In the genomic region with DNA sequence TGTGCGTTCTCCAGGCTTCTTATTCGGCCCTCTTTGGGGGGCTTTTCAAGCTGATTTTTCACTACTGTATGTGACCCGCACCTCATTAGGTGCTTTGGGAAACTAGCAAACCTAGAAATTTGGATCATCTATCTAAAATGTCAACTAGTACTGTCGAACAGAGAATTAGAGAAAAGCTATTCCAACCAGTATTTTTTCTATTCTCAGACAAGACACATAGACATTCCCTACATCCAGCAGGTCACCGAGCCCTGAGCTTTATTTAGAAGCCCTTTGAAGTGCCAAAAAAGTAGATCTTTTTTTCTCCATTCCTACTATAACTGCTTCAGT, we compare ENCODE assay signal across 7 cellular contexts. TPM values are rescaled to one million over a fixed set of nuclear protein-coding genes. Genes with fewer than 3 reads are reported as not detected.
A peak's percentile ranks its signal among the peaks of the same experiment; 100 is the strongest.
DNase-seq lines count a peak whose midpoint lies in the region; ATAC-seq and TF ChIP-seq lines count a peak whose summit lies in the region.

No MANE protein-coding gene starts in this region.

- no peak for ATAC-seq in stimulated activated effector memory CD8-positive, alpha-beta T cell treated with anti-CD3 and anti-CD28 coated beads, Interleukin-12 subunit alpha, Interleukin-12 subunit beta, amount 100 ng/mL, for 72 hours
- ATAC-seq in GM21576 (IDR thresholded peaks at IDR 0.05; ENCODE audit: unreplicated experiment): no peak

- H3K9ac ChIP-seq in iPS-15b (ENCODE audit: low read depth, low read length): no peak overlapping the region

- H3K4me3 Mint-ChIP-seq in activated CD4-positive, alpha-beta memory T cell treated with anti-CD3 and anti-CD28 coated beads for 36 hours: peak overlapping the region; percentile 98
- H3K4me3 Mint-ChIP-seq in stimulated activated effector memory CD8-positive, alpha-beta T cell treated with anti-CD3 and anti-CD28 coated beads, Interleukin-12 subunit alpha, Interleukin-12 subunit beta, amount 100 ng/mL, for 72 hours: peak overlapping the region; percentile 92

- no peaks in the 10 kb centered on the region for H3K9me3 ChIP-seq in iPS-15b (ENCODE audit: control insufficient read depth, insufficient read depth, low read length)

- CTCF ChIA-PET in activated CD4-positive, alpha-beta memory T cell treated with anti-CD3 and anti-CD28 coated beads for 36 hours (lab: Charles Lee): interaction anchor here (0.7 to 2.1 kb wide), 7 partner anchors 15 to 364 kb away, joined by 3 to 11 read pairs (median 3); partner anchors contain the start of genes LAMTOR2 and UBQLN4

- H3K27me3 Mint-ChIP-seq in activated CD4-positive, alpha-beta memory T cell treated with anti-CD3 and anti-CD28 coated beads for 36 hours: no peaks in the 10 kb centered on the region

- H3K4me3 ChIP-seq in HL-60 (replicated peaks; ENCODE audit: insufficient read depth, low read length) (peak overlapping the region; percentile 95; the same call in 1 of the 2 replicates), iPS-15b (ENCODE audit: low read depth, low read length) (peak overlapping the region; percentile 89)

- intact Hi-C loops in activated CD4-positive, alpha-beta memory T cell treated with anti-CD3 and anti-CD28 coated beads for 36 hours (cut with micrococcal nuclease): loop anchor here (2.0 kb wide), 1 partner anchor 74 kb away; no protein-coding TSS in a partner anchor

- peak overlapping the region; percentile 91 for H3K27ac Mint-ChIP-seq in activated CD4-positive, alpha-beta memory T cell treated with anti-CD3 and anti-CD28 coated beads for 36 hours
- H3K27ac Mint-ChIP-seq in stimulated activated effector memory CD8-positive, alpha-beta T cell treated with anti-CD3 and anti-CD28 coated beads, Interleukin-12 subunit alpha, Interleukin-12 subunit beta, amount 100 ng/mL, for 72 hours: peak overlapping the region; percentile 94

- no peak for DNase-seq in HL-60 (ENCODE audit: low read depth in 1 of 2, low spot score in 1 of 2)
- no peak for DNase-seq in activated CD4-positive, alpha-beta memory T cell treated with anti-CD3 and anti-CD28 coated beads for 36 hours
- no peak for DNase-seq in stimulated activated effector memory CD8-positive, alpha-beta T cell treated with anti-CD3 and anti-CD28 coated beads, Interleukin-12 subunit alpha, Interleukin-12 subunit beta, amount 100 ng/mL, for 72 hours (ENCODE audit: low spot score in 2 of 2)
- DNase-seq in activated effector memory CD4-positive, alpha-beta T cell treated with anti-CD3 and anti-CD28 coated beads, Interleukin-2, amount 50 U/mL, for 16 hours: no peak
- DNase-seq in NCI-H1436 (lab: John Stamatoyannopoulos, UW): no peak

- peaks cover 9% of the 10 kb centered on the region for H3K36me3 ChIP-seq in iPS-15b (ENCODE audit: control insufficient read depth, insufficient read depth, low read length)

- peaks cover 4% of the 10 kb centered on the region for H3K4me1 ChIP-seq in iPS-15b (ENCODE audit: control insufficient read depth, insufficient read depth, low read length)

- POLR2A ChIA-PET in activated CD4-positive, alpha-beta memory T cell treated with anti-CD3 and anti-CD28 coated beads for 36 hours (lab: Charles Lee): interaction anchor here (1.7 to 1.9 kb wide), 2 partner anchors 13 to 45 kb away, joined by 5 to 6 read pairs; no protein-coding TSS in a partner anchor

- peaks cover 25% of the 10 kb centered on the region for H3K36me3 Mint-ChIP-seq in activated CD4-positive, alpha-beta memory T cell treated with anti-CD3 and anti-CD28 coated beads for 36 hours
- peaks cover 50% of the 10 kb centered on the region for H3K36me3 Mint-ChIP-seq in stimulated activated effector memory CD8-positive, alpha-beta T cell treated with anti-CD3 and anti-CD28 coated beads, Interleukin-12 subunit alpha, Interleukin-12 subunit beta, amount 100 ng/mL, for 72 hours

- no peaks in the 10 kb centered on the region for H3K27me3 ChIP-seq in HL-60 (ENCODE audit: insufficient read depth, poor library complexity, severe bottlenecking)
- H3K27me3 ChIP-seq in iPS-15b (ENCODE audit: control insufficient read depth, insufficient read depth, low read length): peaks cover 9% of the 10 kb centered on the region

- no peak overlapping the region for H3K27ac ChIP-seq in HL-60 (replicated peaks)

- TF ChIP-seq CTCF in HL-60 (IDR thresholded peaks at IDR 0.05; ENCODE audit: insufficient read depth, low read length): no peak

- H3K9me3 Mint-ChIP-seq in activated CD4-positive, alpha-beta memory T cell treated with anti-CD3 and anti-CD28 coated beads for 36 hours: no peaks in the 10 kb centered on the region
- no peaks in the 10 kb centered on the region for H3K9me3 Mint-ChIP-seq in stimulated activated effector memory CD8-positive, alpha-beta T cell treated with anti-CD3 and anti-CD28 coated beads, Interleukin-12 subunit alpha, Interleukin-12 subunit beta, amount 100 ng/mL, for 72 hours

- H3K4me1 Mint-ChIP-seq in activated CD4-positive, alpha-beta memory T cell treated with anti-CD3 and anti-CD28 coated beads for 36 hours (ENCODE audit: low read depth): peaks cover 25% of the 10 kb centered on the region
- H3K4me1 Mint-ChIP-seq in stimulated activated effector memory CD8-positive, alpha-beta T cell treated with anti-CD3 and anti-CD28 coated beads, Interleukin-12 subunit alpha, Interleukin-12 subunit beta, amount 100 ng/mL, for 72 hours: peaks cover 27% of the 10 kb centered on the region

RNA-seq across cellular contexts. Expression of gene SSR2, which starts 0.3 kb away (rescaled TPM):
- total RNA-seq in activated CD4-positive, alpha-beta memory T cell treated with anti-CD3 and anti-CD28 coated beads for 36 hours: 100 to 1,000 TPM; 171 to 175 TPM

RNA-seq across cellular contexts. Expression of gene UBQLN4, which starts 32.5 kb away (rescaled TPM):
- 10 to 100 TPM; 32.7 to 32.9 TPM for total RNA-seq in activated CD4-positive, alpha-beta memory T cell treated with anti-CD3 and anti-CD28 coated beads for 36 hours

RNA-seq across cellular contexts. Expression of gene LAMTOR2, which starts 33.5 kb away (rescaled TPM):
- 10 to 100 TPM; 61.4 to 65.1 TPM for total RNA-seq in activated CD4-positive, alpha-beta memory T cell treated with anti-CD3 and anti-CD28 coated beads for 36 hours

RNA-seq across cellular contexts. Expression of gene RAB25, which starts 39.9 kb away (rescaled TPM):
- under 1 TPM; 0.52 to 0.56 TPM for total RNA-seq in activated CD4-positive, alpha-beta memory T cell treated with anti-CD3 and anti-CD28 coated beads for 36 hours

RNA-seq across cellular contexts. Expression of gene ARHGEF2, which starts 42.7 kb away (rescaled TPM):
- total RNA-seq in activated CD4-positive, alpha-beta memory T cell treated with anti-CD3 and anti-CD28 coated beads for 36 hours: 100 to 1,000 TPM; 165 to 174 TPM
